In the genomic region with DNA sequence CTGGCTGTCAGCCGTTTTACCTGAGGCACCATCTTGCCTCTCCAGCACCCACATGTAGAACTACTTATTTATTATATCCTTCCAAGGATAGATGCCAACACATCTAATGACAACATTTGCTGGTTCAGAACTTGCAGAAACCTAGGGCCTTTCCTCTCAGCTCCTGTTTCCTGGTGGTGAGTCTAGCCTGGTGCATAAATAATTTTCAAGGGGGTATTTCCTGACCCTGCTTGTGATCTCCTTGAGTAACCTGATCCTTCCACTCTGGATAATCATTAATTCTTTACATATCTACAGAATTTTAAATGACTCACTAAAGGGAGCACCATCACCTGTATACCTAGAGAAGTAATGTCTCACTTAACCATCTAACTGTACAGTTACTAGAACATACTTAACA, we compare ENCODE assay signal across 16 cellular contexts.
"Had no signal": no experiment of that assay in that cellular context is flagged by ENCODE, and none has a peak within 500 bp of the region (broad histone marks: within the 10 kb centered on the region; RNA-seq: fewer than 3 reads in every experiment).

No MANE protein-coding gene starts in this region.

- ATAC-seq: left lung; naive thymus-derived CD4-positive, alpha-beta T cell; right cardiac atrium; stimulated activated memory B cell treated with anti-CD40 and anti-IgM and Interleukin-4, amounts not matched to agents 10 μg/mL and 1 μg/mL and 100 μg/mL, for 72 hours; stimulated activated naive CD8-positive, alpha-beta T cell treated with anti-CD3 and anti-CD28 coated beads, Interleukin-15, Interleukin-2, amounts not matched to agents 100 U/mL and 50 U/mL, for 24 hours had no signal

- DNase-seq: dermis blood vessel endothelial cell; effector memory CD4-positive, alpha-beta T cell; head of caudate nucleus; left lung; mesendoderm; midbrain; naive thymus-derived CD4-positive, alpha-beta T cell; nephron progenitor cell; nucleus accumbens; right cardiac atrium; spleen; stimulated activated CD4-positive, alpha-beta T cell treated with anti-CD3 and anti-CD28 coated beads, Interleukin-4, amount 100 ng/mL, for 4 hours; stimulated activated naive CD8-positive, alpha-beta T cell treated with anti-CD3 and anti-CD28 coated beads, Interleukin-15, Interleukin-2, amounts not matched to agents 100 U/mL and 50 U/mL, for 24 hours; substantia nigra; upper lobe of left lung had no signal
